ENCODE assay signal across 1 cellular context in genomic region chr13:19864339-19865309, GRCh38.
TF ChIP-seq lines count a peak whose summit lies in the region.

No MANE protein-coding gene starts in this region.

TF ChIP-seq in K562, 482 proteins besides CTCF, POLR2A, EP300 and RAD21 (continued from another document):
- TF ChIP-seq ZNF318 (IDR thresholded peaks at IDR 0.05; ENCODE audit: borderline replicate concordance in 1 of 2, low read depth in 1 of 2) = no peak
- TF ChIP-seq, protein P1, sequence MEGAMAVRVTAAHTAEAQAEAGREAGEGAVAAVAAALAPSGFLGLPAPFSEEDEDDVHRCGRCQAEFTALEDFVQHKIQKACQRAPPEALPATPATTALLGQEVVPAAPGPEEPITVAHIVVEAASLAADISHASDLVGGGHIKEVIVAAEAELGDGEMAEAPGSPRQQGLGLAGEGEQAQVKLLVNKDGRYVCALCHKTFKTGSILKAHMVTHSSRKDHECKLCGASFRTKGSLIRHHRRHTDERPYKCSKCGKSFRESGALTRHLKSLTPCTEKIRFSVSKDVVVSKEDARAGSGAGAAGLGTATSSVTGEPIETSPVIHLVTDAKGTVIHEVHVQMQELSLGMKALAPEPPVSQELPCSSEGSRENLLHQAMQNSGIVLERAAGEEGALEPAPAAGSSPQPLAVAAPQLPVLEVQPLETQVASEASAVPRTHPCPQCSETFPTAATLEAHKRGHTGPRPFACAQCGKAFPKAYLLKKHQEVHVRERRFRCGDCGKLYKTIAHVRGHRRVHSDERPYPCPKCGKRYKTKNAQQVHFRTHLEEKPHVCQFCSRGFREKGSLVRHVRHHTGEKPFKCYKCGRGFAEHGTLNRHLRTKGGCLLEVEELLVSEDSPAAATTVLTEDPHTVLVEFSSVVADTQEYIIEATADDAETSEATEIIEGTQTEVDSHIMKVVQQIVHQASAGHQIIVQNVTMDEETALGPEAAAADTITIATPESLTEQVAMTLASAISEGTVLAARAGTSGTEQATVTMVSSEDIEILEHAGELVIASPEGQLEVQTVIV (CRISPR knock-in tag; IDR thresholded peaks at IDR 0.05; ENCODE audit: borderline replicate concordance) = no peak
- peak; percentile 15 for TF ChIP-seq RBM22 (IDR thresholded peaks at IDR 0.05; ENCODE audit: low read depth, low read length, poor library complexity, severe bottlenecking)
- no peak for TF ChIP-seq ZNF282 (CRISPR knock-in tag; IDR thresholded peaks at IDR 0.05)
- TF ChIP-seq CHD1 (IDR thresholded peaks at IDR 0.05; ENCODE audit: low read length) = peak; percentile 39
- no peak for TF ChIP-seq ATF1 (CRISPR knock-in tag; IDR thresholded peaks at IDR 0.05)
- TF ChIP-seq ATF1 (tag; IDR thresholded peaks at IDR 0.05) = peak; percentile 26; the same call in 1 of the 2 replicates
- TF ChIP-seq ZNF785 (CRISPR knock-in tag; IDR thresholded peaks at IDR 0.05) = no peak
- TF ChIP-seq CREM (IDR thresholded peaks at IDR 0.05; ENCODE audit: low read depth) = peak; percentile 44; the same call in 1 of the 2 replicates
- TF ChIP-seq L3MBTL2 (IDR thresholded peaks at IDR 0.05) = 0 out of 2 replicates have a peak, but pooled peaks have one; percentile 47
- no peak for TF ChIP-seq UBTF (IDR thresholded peaks at IDR 0.05; ENCODE audit: borderline replicate concordance in 1 of 2, low read depth in 2 of 2, low read length in 2 of 2)
- TF ChIP-seq ETV1 (tag; conservative IDR thresholded peaks at IDR 0.05; ENCODE audit: low read depth) = no peak; the same call in 1 of the 2 replicates
- TF ChIP-seq ZNF24 (IDR thresholded peaks at IDR 0.05) = no peak
- TF ChIP-seq ZBTB7A (IDR thresholded peaks at IDR 0.05; ENCODE audit: borderline replicate concordance, control insufficient read depth, low read depth, low read length) = peak; percentile 6; the same call in 1 of the 2 replicates
- no peak for TF ChIP-seq ZNF23 (CRISPR knock-in tag; IDR thresholded peaks at IDR 0.05)
- TF ChIP-seq JUN (IDR thresholded peaks at IDR 0.05; ENCODE audit: borderline replicate concordance, low read depth, low read length) = no peak
- TF ChIP-seq JUN (CRISPR knock-in tag; IDR thresholded peaks at IDR 0.05; ENCODE audit: borderline replicate concordance) = no peak
- TF ChIP-seq CHCHD3 (CRISPR knock-in tag; IDR thresholded peaks at IDR 0.05) = no peak
- 0 out of 2 replicates have a peak, but pooled peaks have one; percentile 10 for TF ChIP-seq POLR2AphosphoS5 (IDR thresholded peaks at IDR 0.05; ENCODE audit: control insufficient read depth, insufficient read depth, low read depth, low read length)
- TF ChIP-seq TCF15 (CRISPR knock-in tag; IDR thresholded peaks at IDR 0.05) = no peak
- TF ChIP-seq ASH1L (IDR thresholded peaks at IDR 0.05; ENCODE audit: borderline replicate concordance, low read depth, partially characterized antibody) = no peak
- TF ChIP-seq TBP (optimal IDR thresholded peaks at IDR 0.05; ENCODE audit: low read depth, low read length) = peak; percentile 22
- peak; percentile 13 for TF ChIP-seq RBBP5 (IDR thresholded peaks at IDR 0.05; ENCODE audit: borderline replicate concordance, insufficient read depth, low read length, poor library complexity, severe bottlenecking)
- peak; percentile 3; the same call in 1 of the 2 replicates for TF ChIP-seq ZBTB9 (CRISPR knock-in tag; IDR thresholded peaks at IDR 0.05)
- no peak for TF ChIP-seq STAT5A (IDR thresholded peaks at IDR 0.05; ENCODE audit: borderline replicate concordance, low read length)
- peak; percentile 66 for TF ChIP-seq RBFOX2 (IDR thresholded peaks at IDR 0.05; ENCODE audit: low read depth, low read length)
- peak; percentile 92 for TF ChIP-seq ZSCAN29 (IDR thresholded peaks at IDR 0.05)
- no peak for TF ChIP-seq SAFB2 (IDR thresholded peaks at IDR 0.05; ENCODE audit: borderline replicate concordance, low read depth, low read length, severe bottlenecking)
- TF ChIP-seq, protein P2, sequence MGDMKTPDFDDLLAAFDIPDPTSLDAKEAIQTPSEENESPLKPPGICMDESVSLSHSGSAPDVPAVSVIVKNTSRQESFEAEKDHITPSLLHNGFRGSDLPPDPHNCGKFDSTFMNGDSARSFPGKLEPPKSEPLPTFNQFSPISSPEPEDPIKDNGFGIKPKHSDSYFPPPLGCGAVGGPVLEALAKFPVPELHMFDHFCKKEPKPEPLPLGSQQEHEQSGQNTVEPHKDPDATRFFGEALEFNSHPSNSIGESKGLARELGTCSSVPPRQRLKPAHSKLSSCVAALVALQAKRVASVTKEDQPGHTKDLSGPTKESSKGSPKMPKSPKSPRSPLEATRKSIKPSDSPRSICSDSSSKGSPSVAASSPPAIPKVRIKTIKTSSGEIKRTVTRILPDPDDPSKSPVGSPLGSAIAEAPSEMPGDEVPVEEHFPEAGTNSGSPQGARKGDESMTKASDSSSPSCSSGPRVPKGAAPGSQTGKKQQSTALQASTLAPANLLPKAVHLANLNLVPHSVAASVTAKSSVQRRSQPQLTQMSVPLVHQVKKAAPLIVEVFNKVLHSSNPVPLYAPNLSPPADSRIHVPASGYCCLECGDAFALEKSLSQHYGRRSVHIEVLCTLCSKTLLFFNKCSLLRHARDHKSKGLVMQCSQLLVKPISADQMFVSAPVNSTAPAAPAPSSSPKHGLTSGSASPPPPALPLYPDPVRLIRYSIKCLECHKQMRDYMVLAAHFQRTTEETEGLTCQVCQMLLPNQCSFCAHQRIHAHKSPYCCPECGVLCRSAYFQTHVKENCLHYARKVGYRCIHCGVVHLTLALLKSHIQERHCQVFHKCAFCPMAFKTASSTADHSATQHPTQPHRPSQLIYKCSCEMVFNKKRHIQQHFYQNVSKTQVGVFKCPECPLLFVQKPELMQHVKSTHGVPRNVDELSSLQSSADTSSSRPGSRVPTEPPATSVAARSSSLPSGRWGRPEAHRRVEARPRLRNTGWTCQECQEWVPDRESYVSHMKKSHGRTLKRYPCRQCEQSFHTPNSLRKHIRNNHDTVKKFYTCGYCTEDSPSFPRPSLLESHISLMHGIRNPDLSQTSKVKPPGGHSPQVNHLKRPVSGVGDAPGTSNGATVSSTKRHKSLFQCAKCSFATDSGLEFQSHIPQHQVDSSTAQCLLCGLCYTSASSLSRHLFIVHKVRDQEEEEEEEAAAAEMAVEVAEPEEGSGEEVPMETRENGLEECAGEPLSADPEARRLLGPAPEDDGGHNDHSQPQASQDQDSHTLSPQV (IDR thresholded peaks at IDR 0.05) = peak; percentile 60; the same call in 1 of the 2 replicates
- TF ChIP-seq EHMT2 (IDR thresholded peaks at IDR 0.05) = peak; percentile 24; the same call in 1 of the 2 replicates
- no peak for TF ChIP-seq ZC3H8 (IDR thresholded peaks at IDR 0.05)
- TF ChIP-seq POLR2G (IDR thresholded peaks at IDR 0.05; ENCODE audit: low read depth, low read length) = peak; percentile 76
- TF ChIP-seq ATF3 (IDR thresholded peaks at IDR 0.05) = no peak
- no peak for TF ChIP-seq ATF3 (CRISPR knock-in tag; conservative IDR thresholded peaks at IDR 0.05)
TF ChIP-seq in K562: peak in this region for 34.
